Comparison of ENCODE assay signal across 1 cellular context in the genomic region with DNA sequence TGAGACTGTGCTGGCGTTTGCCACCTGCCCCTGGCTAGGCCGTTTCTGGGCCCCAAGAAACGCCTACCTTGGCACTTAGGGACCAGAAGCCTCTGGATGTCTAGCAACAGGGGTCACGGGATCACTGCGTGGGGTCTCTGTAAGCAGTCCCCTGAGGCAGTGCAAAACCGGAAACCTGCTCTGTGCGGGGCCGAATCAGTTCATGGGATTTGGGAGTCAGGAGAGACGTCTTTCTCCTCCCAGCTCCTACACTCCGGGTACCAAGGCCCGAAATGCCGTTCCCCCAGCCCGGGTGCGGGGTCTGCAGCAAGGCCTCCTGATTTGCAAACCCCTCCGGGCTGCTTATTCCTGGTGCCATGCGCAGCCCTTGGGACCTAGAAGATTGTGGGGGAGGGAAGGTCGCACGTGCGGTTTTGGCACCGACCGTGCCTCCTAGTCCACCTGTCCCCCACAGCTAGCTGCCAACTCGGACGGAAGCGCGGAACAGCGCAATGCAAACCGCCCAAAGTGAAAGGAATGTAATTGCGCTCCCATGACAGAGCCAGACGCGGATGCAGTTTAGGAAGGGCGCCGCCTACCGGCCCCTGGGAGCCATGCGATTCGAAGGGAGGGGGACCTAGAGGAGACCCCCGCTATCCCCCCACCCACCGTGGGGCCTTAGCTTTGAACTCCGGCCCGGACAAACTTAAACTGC.
A peak's percentile ranks its signal among the peaks of the same experiment; 100 is the strongest.
TF ChIP-seq lines count a peak whose summit lies in the region.

No MANE protein-coding gene starts in this region.

TF ChIP-seq in HepG2, 621 proteins besides CTCF, POLR2A, EP300 and RAD21 (continued from another document):
- TF ChIP-seq ZNF18 (CRISPR knock-in tag; IDR thresholded peaks at IDR 0.05; ENCODE audit: insufficient replicate concordance), result no peak
- TF ChIP-seq, protein P1, sequence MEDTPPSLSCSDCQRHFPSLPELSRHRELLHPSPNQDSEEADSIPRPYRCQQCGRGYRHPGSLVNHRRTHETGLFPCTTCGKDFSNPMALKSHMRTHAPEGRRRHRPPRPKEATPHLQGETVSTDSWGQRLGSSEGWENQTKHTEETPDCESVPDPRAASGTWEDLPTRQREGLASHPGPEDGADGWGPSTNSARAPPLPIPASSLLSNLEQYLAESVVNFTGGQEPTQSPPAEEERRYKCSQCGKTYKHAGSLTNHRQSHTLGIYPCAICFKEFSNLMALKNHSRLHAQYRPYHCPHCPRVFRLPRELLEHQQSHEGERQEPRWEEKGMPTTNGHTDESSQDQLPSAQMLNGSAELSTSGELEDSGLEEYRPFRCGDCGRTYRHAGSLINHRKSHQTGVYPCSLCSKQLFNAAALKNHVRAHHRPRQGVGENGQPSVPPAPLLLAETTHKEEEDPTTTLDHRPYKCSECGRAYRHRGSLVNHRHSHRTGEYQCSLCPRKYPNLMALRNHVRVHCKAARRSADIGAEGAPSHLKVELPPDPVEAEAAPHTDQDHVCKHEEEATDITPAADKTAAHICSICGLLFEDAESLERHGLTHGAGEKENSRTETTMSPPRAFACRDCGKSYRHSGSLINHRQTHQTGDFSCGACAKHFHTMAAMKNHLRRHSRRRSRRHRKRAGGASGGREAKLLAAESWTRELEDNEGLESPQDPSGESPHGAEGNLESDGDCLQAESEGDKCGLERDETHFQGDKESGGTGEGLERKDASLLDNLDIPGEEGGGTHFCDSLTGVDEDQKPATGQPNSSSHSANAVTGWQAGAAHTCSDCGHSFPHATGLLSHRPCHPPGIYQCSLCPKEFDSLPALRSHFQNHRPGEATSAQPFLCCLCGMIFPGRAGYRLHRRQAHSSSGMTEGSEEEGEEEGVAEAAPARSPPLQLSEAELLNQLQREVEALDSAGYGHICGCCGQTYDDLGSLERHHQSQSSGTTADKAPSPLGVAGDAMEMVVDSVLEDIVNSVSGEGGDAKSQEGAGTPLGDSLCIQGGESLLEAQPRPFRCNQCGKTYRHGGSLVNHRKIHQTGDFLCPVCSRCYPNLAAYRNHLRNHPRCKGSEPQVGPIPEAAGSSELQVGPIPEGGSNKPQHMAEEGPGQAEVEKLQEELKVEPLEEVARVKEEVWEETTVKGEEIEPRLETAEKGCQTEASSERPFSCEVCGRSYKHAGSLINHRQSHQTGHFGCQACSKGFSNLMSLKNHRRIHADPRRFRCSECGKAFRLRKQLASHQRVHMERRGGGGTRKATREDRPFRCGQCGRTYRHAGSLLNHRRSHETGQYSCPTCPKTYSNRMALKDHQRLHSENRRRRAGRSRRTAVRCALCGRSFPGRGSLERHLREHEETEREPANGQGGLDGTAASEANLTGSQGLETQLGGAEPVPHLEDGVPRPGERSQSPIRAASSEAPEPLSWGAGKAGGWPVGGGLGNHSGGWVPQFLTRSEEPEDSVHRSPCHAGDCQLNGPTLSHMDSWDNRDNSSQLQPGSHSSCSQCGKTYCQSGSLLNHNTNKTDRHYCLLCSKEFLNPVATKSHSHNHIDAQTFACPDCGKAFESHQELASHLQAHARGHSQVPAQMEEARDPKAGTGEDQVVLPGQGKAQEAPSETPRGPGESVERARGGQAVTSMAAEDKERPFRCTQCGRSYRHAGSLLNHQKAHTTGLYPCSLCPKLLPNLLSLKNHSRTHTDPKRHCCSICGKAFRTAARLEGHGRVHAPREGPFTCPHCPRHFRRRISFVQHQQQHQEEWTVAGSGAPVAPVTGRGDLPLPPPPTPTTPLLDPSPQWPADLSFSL (CRISPR knock-in tag; IDR thresholded peaks at IDR 0.05), result no peak
- TF ChIP-seq NAIF1 (CRISPR knock-in tag; IDR thresholded peaks at IDR 0.05; ENCODE audit: borderline replicate concordance), result no peak
- TF ChIP-seq CBFB (CRISPR knock-in tag; IDR thresholded peaks at IDR 0.05), result no peak
- TF ChIP-seq, protein P2, sequence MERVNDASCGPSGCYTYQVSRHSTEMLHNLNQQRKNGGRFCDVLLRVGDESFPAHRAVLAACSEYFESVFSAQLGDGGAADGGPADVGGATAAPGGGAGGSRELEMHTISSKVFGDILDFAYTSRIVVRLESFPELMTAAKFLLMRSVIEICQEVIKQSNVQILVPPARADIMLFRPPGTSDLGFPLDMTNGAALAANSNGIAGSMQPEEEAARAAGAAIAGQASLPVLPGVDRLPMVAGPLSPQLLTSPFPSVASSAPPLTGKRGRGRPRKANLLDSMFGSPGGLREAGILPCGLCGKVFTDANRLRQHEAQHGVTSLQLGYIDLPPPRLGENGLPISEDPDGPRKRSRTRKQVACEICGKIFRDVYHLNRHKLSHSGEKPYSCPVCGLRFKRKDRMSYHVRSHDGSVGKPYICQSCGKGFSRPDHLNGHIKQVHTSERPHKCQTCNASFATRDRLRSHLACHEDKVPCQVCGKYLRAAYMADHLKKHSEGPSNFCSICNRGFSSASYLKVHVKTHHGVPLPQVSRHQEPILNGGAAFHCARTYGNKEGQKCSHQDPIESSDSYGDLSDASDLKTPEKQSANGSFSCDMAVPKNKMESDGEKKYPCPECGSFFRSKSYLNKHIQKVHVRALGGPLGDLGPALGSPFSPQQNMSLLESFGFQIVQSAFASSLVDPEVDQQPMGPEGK (CRISPR knock-in tag; IDR thresholded peaks at IDR 0.05), result peak; percentile 55; the same call in 1 of the 2 replicates
